In genomic region chr21:45930231-45930760, GRCh38 we compare ENCODE assay signal across 8 cellular contexts.
"Had no signal": no experiment of that assay in that cellular context is flagged by ENCODE, and none has a peak within 500 bp of the region (broad histone marks: within the 10 kb centered on the region; RNA-seq: fewer than 3 reads in every experiment).

No MANE protein-coding gene starts in this region.

- H3K4me3 ChIP-seq: GM23338, K562 had no signal

- DNase-seq: H9, HCEC 1CT, IMR-90 had no signal

- H3K27ac Mint-ChIP-seq: GM23338, H9 had no signal

- H3K4me2 ChIP-seq: GM23338 had no signal

- H3K4me3 Mint-ChIP-seq: GM23338, H9 had no signal

- ATAC-seq: GM23338 had no signal

- H3K4me1 Mint-ChIP-seq: GM23338 had no signal

- FAIRE-seq: H1, H54, HTR-8/SVneo, K562 had no signal
